In the genomic region with DNA sequence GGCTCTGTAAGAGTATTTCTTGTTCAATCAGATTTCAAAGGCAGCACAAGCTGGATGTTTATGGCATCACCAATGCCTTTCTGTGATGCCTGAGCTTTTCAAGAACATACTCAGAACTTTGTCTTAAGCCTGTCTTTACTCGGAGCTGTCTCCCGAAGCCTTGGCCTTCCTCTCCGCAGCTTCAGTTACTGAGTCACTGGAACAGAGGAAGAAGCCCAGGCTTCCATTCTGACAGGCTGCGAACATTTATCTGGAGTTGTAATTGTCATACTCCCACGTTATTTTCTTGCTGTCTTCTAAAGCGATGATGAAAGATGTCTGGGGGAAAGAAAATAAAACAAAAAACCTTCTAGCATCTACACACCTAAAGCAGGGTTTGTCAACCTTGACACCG, we compare ENCODE assay signal across 12 cellular contexts. TPM values are rescaled to one million over a fixed set of nuclear protein-coding genes. Genes with fewer than 3 reads are reported as not detected.
A peak's percentile ranks its signal among the peaks of the same experiment; 100 is the strongest.
DNase-seq lines count a peak whose midpoint lies in the region; ATAC-seq, FAIRE-seq and TF ChIP-seq lines count a peak whose summit lies in the region.
"Had no signal": no experiment of that assay in that cellular context is flagged by ENCODE, and none has a peak within 500 bp of the region (broad histone marks: within the 10 kb centered on the region; RNA-seq: fewer than 3 reads in every experiment).

No MANE protein-coding gene starts in this region.

- DNase-seq in A549 (ENCODE audit: low read depth in 1 of 2, low spot score in 1 of 2) (no peak), NCI-H226 (peak; percentile 63), HTR-8/SVneo (ENCODE audit: insufficient read length, low spot score) (no peak), NCI-H1930 (lab: John Stamatoyannopoulos, UW) (no peak), CD1c-positive myeloid dendritic cell (ENCODE audit: extremely low spot score) (no peak)
- no peak for DNase-seq in stimulated activated naive CD4-positive, alpha-beta T cell treated with Interleukin-2 at 50 U/mL for 16 hours (lab: John Stamatoyannopoulos, UW)
- DNase-seq: activated gamma-delta T cell, midbrain, NCI-H1105 had no signal

- H3K4me2 ChIP-seq in A549 = peak overlapping the region; percentile 55

- H3K27me3 ChIP-seq in esophagus (ENCODE audit: control insufficient read depth in 1 of 2, insufficient read depth in 2 of 2, low read length in 2 of 2) = no peaks in the 10 kb centered on the region
- no peaks in the 10 kb centered on the region for H3K27me3 ChIP-seq in muscle layer of duodenum (ENCODE audit: low read depth, low read length)

- H3K4me1 ChIP-seq in A549 = peaks cover 73% of the 10 kb centered on the region
- peaks cover 7 to 8% of the 10 kb centered on the region in 2 donors for H3K4me1 ChIP-seq in esophagus (ENCODE audit: control insufficient read depth in 2 of 2, insufficient read depth in 2 of 2, low read length in 1 of 2)
- H3K4me1 ChIP-seq in muscle layer of duodenum (ENCODE audit: control insufficient read depth in 1 of 2, insufficient read depth in 2 of 2, low read length in 2 of 2) = peaks cover 30 to 56% of the 10 kb centered on the region in 2 donors

- H3K27ac ChIP-seq in A549 = peak overlapping the region; percentile 13 to 93; a peak in 4 of 6 replicates
- H3K27ac ChIP-seq in esophagus (ENCODE audit: low read depth in 2 of 2, low read length in 1 of 2) = peak overlapping the region; percentile 63 to 68
- H3K27ac ChIP-seq in muscle layer of duodenum (ENCODE audit: low read length) = peak overlapping the region; percentile 64
- H3K27ac ChIP-seq: epithelial cell of prostate had no signal

- POLR2A ChIA-PET in A549 (lab: Yijun Ruan, JAX) = no interaction called here

- CTCF ChIA-PET in A549 (lab: Yijun Ruan, JAX) = interaction anchor here (1.0 to 20.8 kb wide), 6 partner anchors 14 to 194 kb away, joined by 3 to 186 read pairs (median 4); a partner anchor contains a TSS

- 81% methylated on average over 7 of the region's 7 CpGs for whole genome bisulfite sequencing in A549 (ENCODE audit: missing lambda C conversion rate)
- 64 to 66% methylated on average over 7 of the region's 7 CpGs for WGBS in esophagus, 2 donors

- TF ChIP-seq CTCF in A549 (IDR thresholded peaks at IDR 0.05) = no peak

- H3K36me3 ChIP-seq in esophagus (ENCODE audit: control insufficient read depth in 2 of 2, insufficient read depth in 2 of 2, low read length in 1 of 2) (no peaks in the 10 kb centered on the region), muscle layer of duodenum (ENCODE audit: control insufficient read depth in 1 of 2, insufficient read depth in 2 of 2, low read length in 2 of 2) (no peaks in the 10 kb centered on the region)

- no peak for TF ChIP-seq POLR2A in A549 (IDR thresholded peaks at IDR 0.05; ENCODE audit: low read length)

- H3K4me3 ChIP-seq in A549 = no peak overlapping the region
- no peak overlapping the region for H3K4me3 ChIP-seq in esophagus (ENCODE audit: low read depth in 1 of 2, low read length in 2 of 2)
- no peak overlapping the region for H3K4me3 ChIP-seq in muscle layer of duodenum (ENCODE audit: low read depth in 1 of 2, low read length in 2 of 2)

- no peak for ATAC-seq in A549

- H3K9me3 ChIP-seq in A549 (no peaks in the 10 kb centered on the region), esophagus (ENCODE audit: control insufficient read depth in 2 of 2, insufficient read depth in 1 of 2, low read depth in 1 of 2, low read length in 1 of 2) (no peaks in the 10 kb centered on the region), muscle layer of duodenum (ENCODE audit: control insufficient read depth in 1 of 2, low read length in 2 of 2) (no peaks in the 10 kb centered on the region)

- no peak for TF ChIP-seq EP300 in A549 (IDR thresholded peaks at IDR 0.05)

- TF ChIP-seq RAD21 in A549 (conservative IDR thresholded peaks at IDR 0.05 in 1 of 2, IDR thresholded peaks at IDR 0.05 in 1 of 2) = no peak

- FAIRE-seq in A549 (lab: Jason Lieb, UNC) = no peak
- FAIRE-seq in HTR-8/SVneo (lab: Jason Lieb, UNC) = no peak

TF ChIP-seq in A549, 52 proteins besides CTCF, POLR2A, EP300 and RAD21:
- TF ChIP-seq, protein P1, sequence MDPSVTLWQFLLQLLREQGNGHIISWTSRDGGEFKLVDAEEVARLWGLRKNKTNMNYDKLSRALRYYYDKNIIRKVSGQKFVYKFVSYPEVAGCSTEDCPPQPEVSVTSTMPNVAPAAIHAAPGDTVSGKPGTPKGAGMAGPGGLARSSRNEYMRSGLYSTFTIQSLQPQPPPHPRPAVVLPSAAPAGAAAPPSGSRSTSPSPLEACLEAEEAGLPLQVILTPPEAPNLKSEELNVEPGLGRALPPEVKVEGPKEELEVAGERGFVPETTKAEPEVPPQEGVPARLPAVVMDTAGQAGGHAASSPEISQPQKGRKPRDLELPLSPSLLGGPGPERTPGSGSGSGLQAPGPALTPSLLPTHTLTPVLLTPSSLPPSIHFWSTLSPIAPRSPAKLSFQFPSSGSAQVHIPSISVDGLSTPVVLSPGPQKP (IDR thresholded peaks at IDR 0.05; ENCODE audit: low read depth, low read length) = no peak
- TF ChIP-seq MYC (IDR thresholded peaks at IDR 0.05; ENCODE audit: borderline replicate concordance, low read length) (no peak), KDM1A (IDR thresholded peaks at IDR 0.05; ENCODE audit: low read depth) (no peak), PHF8 (IDR thresholded peaks at IDR 0.05; ENCODE audit: borderline replicate concordance, low read depth) (no peak), CHD2 (IDR thresholded peaks at IDR 0.05; ENCODE audit: low read length, partially characterized antibody) (no peak), NR3C1 (IDR thresholded peaks at IDR 0.05) (no peak), SREBF2 (IDR thresholded peaks at IDR 0.05) (no peak), MAFK (IDR thresholded peaks at IDR 0.05; ENCODE audit: partially characterized antibody) (no peak)
- TF ChIP-seq, protein P2, sequence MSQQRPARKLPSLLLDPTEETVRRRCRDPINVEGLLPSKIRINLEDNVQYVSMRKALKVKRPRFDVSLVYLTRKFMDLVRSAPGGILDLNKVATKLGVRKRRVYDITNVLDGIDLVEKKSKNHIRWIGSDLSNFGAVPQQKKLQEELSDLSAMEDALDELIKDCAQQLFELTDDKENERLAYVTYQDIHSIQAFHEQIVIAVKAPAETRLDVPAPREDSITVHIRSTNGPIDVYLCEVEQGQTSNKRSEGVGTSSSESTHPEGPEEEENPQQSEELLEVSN (IDR thresholded peaks at IDR 0.05; ENCODE audit: borderline replicate concordance, low read depth) = no peak
- TF ChIP-seq, protein P3, sequence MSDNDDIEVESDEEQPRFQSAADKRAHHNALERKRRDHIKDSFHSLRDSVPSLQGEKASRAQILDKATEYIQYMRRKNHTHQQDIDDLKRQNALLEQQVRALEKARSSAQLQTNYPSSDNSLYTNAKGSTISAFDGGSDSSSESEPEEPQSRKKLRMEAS (IDR thresholded peaks at IDR 0.05) = no peak
- TF ChIP-seq, protein P4, sequence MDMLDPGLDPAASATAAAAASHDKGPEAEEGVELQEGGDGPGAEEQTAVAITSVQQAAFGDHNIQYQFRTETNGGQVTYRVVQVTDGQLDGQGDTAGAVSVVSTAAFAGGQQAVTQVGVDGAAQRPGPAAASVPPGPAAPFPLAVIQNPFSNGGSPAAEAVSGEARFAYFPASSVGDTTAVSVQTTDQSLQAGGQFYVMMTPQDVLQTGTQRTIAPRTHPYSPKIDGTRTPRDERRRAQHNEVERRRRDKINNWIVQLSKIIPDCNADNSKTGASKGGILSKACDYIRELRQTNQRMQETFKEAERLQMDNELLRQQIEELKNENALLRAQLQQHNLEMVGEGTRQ (IDR thresholded peaks at IDR 0.05) = no peak

RNA-seq across cellular contexts. Expression of a gene that starts 43.9 kb away (rescaled TPM):
- polyA plus RNA-seq in A549 (2011; rRNA removed) (5.0 and 5.4 TPM in 2 replicates), A549 (2017; fragmentation: RNase III; extraction: RNeasy Plus Mini Kit Qiagen cat#74134 plus additional on column Dnase treatment) (7.7 to 7.9 TPM (median 7.8 TPM) in 3 replicates), esophagus (1 to 10 TPM; 3.1 to 5.2 TPM)
- polyA plus RNA-seq in A549 (2012; cell fraction: cytosol; rRNA removed) = 5.7 and 6.3 TPM in 2 replicates
- 4.3 and 6.0 TPM in 2 replicates for polyA plus RNA-seq in A549 (2012; cell fraction: nucleus; rRNA removed)
- polyA minus RNA-seq in A549 (2011; rRNA and poly(A)+ RNA removed) = 3.8 and 5.5 TPM in 2 replicates
